Comparison of ENCODE assay signal across 25 cellular contexts in the genomic region with DNA sequence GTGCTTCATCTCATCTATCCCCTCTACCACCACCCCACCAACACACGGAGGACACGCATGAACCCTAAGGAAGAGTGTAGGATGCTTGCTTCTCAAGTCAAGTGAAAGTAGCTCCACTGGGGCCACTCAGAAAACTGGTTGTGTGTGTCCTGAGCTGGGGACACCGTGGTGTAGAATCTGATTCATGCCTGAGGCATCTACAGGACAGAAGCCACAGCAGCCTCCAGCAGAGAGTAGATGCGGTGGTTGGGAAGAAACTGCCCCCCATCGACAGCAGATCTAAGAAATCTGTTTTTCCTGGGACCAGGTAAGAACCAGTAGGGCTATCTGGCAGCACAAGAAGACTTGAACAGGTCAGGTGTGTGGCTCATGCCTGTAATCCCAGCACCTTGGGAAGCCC. TPM values are rescaled to one million over a fixed set of nuclear protein-coding genes. Genes with fewer than 3 reads are reported as not detected.
DNase-seq lines count a peak whose midpoint lies in the region; ATAC-seq, FAIRE-seq and TF ChIP-seq lines count a peak whose summit lies in the region.
"Had no signal": no experiment of that assay in that cellular context is flagged by ENCODE, and none has a peak within 500 bp of the region (broad histone marks: within the 10 kb centered on the region; RNA-seq: fewer than 3 reads in every experiment).

No MANE protein-coding gene starts in this region.

- in situ Hi-C loops in HepG2 (cut with HindIII; ENCODE audit: extremely low pct_ligation_motif_present, low pct_unique_long_range_greater_than_20kb): no loop called here

- no peak overlapping the region for H3K14ac ChIP-seq in trophoblast cell (ENCODE audit: low read length)

- H3K4me3 ChIP-seq in HepG2 (replicated peaks in 1 of 3; ENCODE audit: insufficient read depth in 1 of 3, low read depth in 2 of 3, low read length in 3 of 3) (no peak overlapping the region), right lobe of liver (no peak overlapping the region), trophoblast cell (ENCODE audit: low read depth, low read length) (no peak overlapping the region)
- H3K4me3 ChIP-seq: BLaER1, GM23248 had no signal

- no peak overlapping the region for H3K18ac ChIP-seq in trophoblast cell (ENCODE audit: low read length)

- BruUV-seq in HepG2 (replicated peaks; lab: Mats Ljungman, UMichigan): no TSS peak

- no peak overlapping the region for H4K91ac ChIP-seq in trophoblast cell (ENCODE audit: low read depth, low read length)

- H3K27me3 ChIP-seq in HepG2 (ENCODE audit: control insufficient read depth in 1 of 2, insufficient read depth in 2 of 2, low read length in 2 of 2) (no peaks in the 10 kb centered on the region), right lobe of liver (no peaks in the 10 kb centered on the region), trophoblast cell (ENCODE audit: insufficient read depth, low read length) (no peaks in the 10 kb centered on the region)
- H3K27me3 ChIP-seq: BLaER1 had no signal

- TF ChIP-seq RAD21 in HepG2 (CRISPR knock-in tag; IDR thresholded peaks at IDR 0.05): no peak

- POLR2A ChIA-PET in HepG2 (lab: Yijun Ruan, JAX): no interaction called here

- H3K79me2 ChIP-seq in HepG2 (ENCODE audit: insufficient read depth, low read length) (no peaks in the 10 kb centered on the region), trophoblast cell (ENCODE audit: control insufficient read depth, insufficient read depth, low read length, poor library complexity) (no peaks in the 10 kb centered on the region)

- 77% methylated on average over 5 of the region's 5 CpGs for WGBS in HepG2 (ENCODE audit: low lambda C conversion rate)
- WGBS in right lobe of liver (ENCODE audit: insufficient coverage, low coverage, low lambda C conversion rate, missing lambda C conversion rate): 83% methylated on average over 3 of the region's 5 CpGs
- no CpG with 5 or more reads among the region's 5 CpGs for WGBS in trophoblast cell (ENCODE audit: extremely low coverage, insufficient coverage, insufficient read length)

- no peaks in the 10 kb centered on the region for H3K36me3 ChIP-seq in HepG2 (replicated peaks in 1 of 2; ENCODE audit: control insufficient read depth in 1 of 2, insufficient read depth in 2 of 2, low read length in 2 of 2)
- no peaks in the 10 kb centered on the region for H3K36me3 ChIP-seq in right lobe of liver
- no peaks in the 10 kb centered on the region for H3K36me3 ChIP-seq in trophoblast cell (ENCODE audit: control insufficient read depth in 1 of 2, insufficient read depth in 2 of 2, low read length in 2 of 2)
- H3K36me3 ChIP-seq: BLaER1 had no signal

- H2BK5ac ChIP-seq in trophoblast cell (ENCODE audit: low read depth, low read length, poor library complexity): no peak overlapping the region

- no peak overlapping the region for H4K8ac ChIP-seq in trophoblast cell (ENCODE audit: low read depth, low read length)

- no peaks in the 10 kb centered on the region for H3K79me1 ChIP-seq in trophoblast cell (ENCODE audit: low read length)

- no peak for TF ChIP-seq CTCF in HepG2 (CRISPR knock-in tag; IDR thresholded peaks at IDR 0.05)
- no peak for TF ChIP-seq CTCF in right lobe of liver (IDR thresholded peaks at IDR 0.05)

- H4K20me1 ChIP-seq in HepG2 (ENCODE audit: insufficient read depth, low read length): no peaks in the 10 kb centered on the region
- H4K20me1 ChIP-seq: BLaER1 had no signal

- CTCF ChIA-PET in HepG2 (lab: Yijun Ruan, JAX; ENCODE audit: low intra/inter-chr PET ratio, low total read pairs): no interaction called here

- H3K27ac ChIP-seq in HepG2 (ENCODE audit: extremely low read length, insufficient read depth, low read length): no peak overlapping the region
- no peak overlapping the region for H3K27ac ChIP-seq in right lobe of liver
- no peak overlapping the region for H3K27ac ChIP-seq in trophoblast cell (ENCODE audit: low read depth, low read length)
- H3K27ac ChIP-seq: 22Rv1, BLaER1, C4-2B, GM23248 had no signal

- no peak overlapping the region for H2AK5ac ChIP-seq in trophoblast cell (ENCODE audit: low read length)

- no peak overlapping the region for H3K4ac ChIP-seq in trophoblast cell (ENCODE audit: low read depth, low read length)

- H2BK120ac ChIP-seq in trophoblast cell (ENCODE audit: insufficient read depth, low read length, poor library complexity): no peak overlapping the region

- no peak overlapping the region for H4K12ac ChIP-seq in trophoblast cell (ENCODE audit: low read depth, low read length)

- no peaks in the 10 kb centered on the region for H3K9me3 ChIP-seq in HepG2 (ENCODE audit: low read length)
- H3K9me3 ChIP-seq in right lobe of liver: no peaks in the 10 kb centered on the region
- peaks cover 2% of the 10 kb centered on the region for H3K9me3 ChIP-seq in trophoblast cell (ENCODE audit: insufficient read depth, low read depth, low read length)
- H3K9me3 ChIP-seq: BLaER1, Caco-2 had no signal

- no peak overlapping the region for H2AFZ ChIP-seq in HepG2 (ENCODE audit: low read length)
- no peak overlapping the region for H2AFZ ChIP-seq in trophoblast cell (ENCODE audit: insufficient read depth, low read length, poor library complexity)
- H2AFZ ChIP-seq: GM23248 had no signal

- no peak for TF ChIP-seq EP300 in HepG2 (IDR thresholded peaks at IDR 0.05; ENCODE audit: low read depth in 2 of 2, low read length in 2 of 2)
- no peak for TF ChIP-seq EP300 in HepG2 (CRISPR knock-in tag; IDR thresholded peaks at IDR 0.05; ENCODE audit: borderline replicate concordance)

- no peak overlapping the region for H3K9ac ChIP-seq in HepG2 (ENCODE audit: insufficient read depth, low read depth, low read length)
- peak overlapping the region; percentile 26 for H3K9ac ChIP-seq in trophoblast cell (ENCODE audit: low read length)
- H3K9ac ChIP-seq: BLaER1, GM23248 had no signal

- no peak for DNase-seq in HepG2 (ENCODE audit: low spot score)
- no peak for DNase-seq in right lobe of liver
- peak; percentile 34 for DNase-seq in RCC 7860 (ENCODE audit: low spot score)
- DNase-seq in astrocyte of the hippocampus (ENCODE audit: low read depth, low spot score): peak; percentile 15
- DNase-seq in trophoblast cell: peak in 1 of 2 donors; percentile 4
- DNase-seq in NCI-H2029 treated with DMSO at 0.1 percent for 48 hours (lab: John Stamatoyannopoulos, UW): no peak
- DNase-seq: Caco-2; CD4-positive, CD25-positive, alpha-beta regulatory T cell; CD8-positive, alpha-beta T cell; DMS153; DMS79; EL; GDM1; GM23248; H9; HFFc6 had no signal

- FAIRE-seq in HepG2 (lab: Jason Lieb, UNC) (no peak), RCC 7860 (lab: Jason Lieb, UNC) (no peak)
- FAIRE-seq: A204.1, GM12892 had no signal

- H3K4me2 ChIP-seq in HepG2 (ENCODE audit: low read depth, low read length) (no peak overlapping the region), trophoblast cell (ENCODE audit: low read length) (no peak overlapping the region)
- H3K4me2 ChIP-seq: BLaER1 had no signal

- intact Hi-C loops in HepG2 (cut with micrococcal nuclease; ENCODE audit: unreplicated experiment) (no loop called here), right lobe of liver (cut with DNase I) (no loop called here)

- H3K4me1 ChIP-seq in HepG2 (ENCODE audit: insufficient read depth, low read length) (peaks cover 16% of the 10 kb centered on the region), right lobe of liver (no peaks in the 10 kb centered on the region), trophoblast cell (ENCODE audit: control insufficient read depth in 1 of 2, insufficient read depth in 2 of 2, low read length in 2 of 2) (no peaks in the 10 kb centered on the region)
- H3K4me1 ChIP-seq: BLaER1 had no signal

- H3K23ac ChIP-seq in trophoblast cell (ENCODE audit: low read length): no peak overlapping the region

- no peak overlapping the region for H2BK12ac ChIP-seq in trophoblast cell (ENCODE audit: low read length)

- ATAC-seq in HepG2 (peak; percentile 27; the same call in 2 of the 3 replicates), right lobe of liver (no peak), HG03108 (IDR thresholded peaks at IDR 0.05; ENCODE audit: unreplicated experiment) (no peak), GM19351 (IDR thresholded peaks at IDR 0.05; ENCODE audit: unreplicated experiment) (no peak)
- ATAC-seq: CD8-positive, alpha-beta T cell had no signal

- no peak for TF ChIP-seq POLR2A in HepG2 (IDR thresholded peaks at IDR 0.05; ENCODE audit: insufficient read depth in 1 of 2, low read depth in 2 of 2, low read length in 2 of 2)
- no peak for TF ChIP-seq POLR2A in right lobe of liver (IDR thresholded peaks at IDR 0.05)

TF ChIP-seq in HepG2, 621 proteins besides CTCF, POLR2A, EP300 and RAD21 (continues in another document):
- TF ChIP-seq FOXK1 (CRISPR knock-in tag; IDR thresholded peaks at IDR 0.05; ENCODE audit: borderline replicate concordance, low read depth) (no peak), MAFK (conservative IDR thresholded peaks at IDR 0.05 in 1 of 2, IDR thresholded peaks at IDR 0.05 in 1 of 2; ENCODE audit: low read length in 2 of 2) (no peak)

RNA-seq across cellular contexts. Expression of a gene that starts 51.9 kb away (rescaled TPM):
- total RNA-seq in HepG2 (2016; rRNA removed; fragmentation: Illumina TruSeq; extraction: Trizol): 197 and 202 TPM in 2 replicates
- total RNA-seq in HepG2 (2016; cell fraction: cytosol; rRNA removed; fragmentation: Illumina TruSeq; extraction: Trizol; ENCODE audit: low read depth): 34.5 and 39.5 TPM in 2 replicates
- total RNA-seq in HepG2 (2016; cell fraction: insoluble cytoplasmic fraction; rRNA removed; fragmentation: Illumina TruSeq; extraction: Trizol): 175 and 198 TPM in 2 replicates
- 156 and 157 TPM in 2 replicates for total RNA-seq in HepG2 (2016; cell fraction: membrane; rRNA removed; fragmentation: Illumina TruSeq; extraction: Trizol)
- total RNA-seq in HepG2 (2016; cell fraction: nucleus; rRNA removed; fragmentation: Illumina TruSeq; extraction: Trizol): 187 and 216 TPM in 2 replicates
- polyA plus RNA-seq in HepG2 (2011; rRNA removed): 346 and 353 TPM in 2 replicates
- 266 and 275 TPM in 2 replicates for polyA plus RNA-seq in HepG2 (2011; cell fraction: cytosol; rRNA removed)
- polyA plus RNA-seq in HepG2 (2011; cell fraction: nucleus; rRNA removed): 442 and 465 TPM in 2 replicates
- polyA plus RNA-seq in HepG2 (2012): 217 and 233 TPM in 2 replicates
- 21.4 and 26.2 TPM in 2 replicates for polyA plus RNA-seq in HepG2 (2016; cell fraction: cytosol; fragmentation: Illumina TruSeq; extraction: Trizol; ENCODE audit: low read depth)
- polyA plus RNA-seq in HepG2 (2016; cell fraction: insoluble cytoplasmic fraction; fragmentation: Illumina TruSeq; extraction: Trizol; ENCODE audit: low read depth): 217 and 237 TPM in 2 replicates
- polyA plus RNA-seq in HepG2 (2016; cell fraction: membrane; fragmentation: Illumina TruSeq; extraction: Trizol; ENCODE audit: low read depth): 106 and 107 TPM in 2 replicates
- polyA plus RNA-seq in HepG2 (2016; cell fraction: nucleus; fragmentation: Illumina TruSeq; extraction: Trizol; ENCODE audit: insufficient read depth, low read depth): 258 and 265 TPM in 2 replicates
- 1.0 and 1,188 TPM in 2 replicates for polyA minus RNA-seq in HepG2 (2011; rRNA and poly(A)+ RNA removed; ENCODE audit: low replicate concordance)
- 240 and 275 TPM in 2 replicates for polyA minus RNA-seq in HepG2 (2011; cell fraction: cytosol; rRNA and poly(A)+ RNA removed)
- 508 and 622 TPM in 2 replicates for polyA minus RNA-seq in HepG2 (2011; cell fraction: nucleus; rRNA and poly(A)+ RNA removed)
- total RNA-seq in right lobe of liver: 10 to 100 TPM; 16.4 to 96.9 (median 42.6) TPM
- polyA plus RNA-seq in trophoblast cell (2013): 0.01 and 0.03 TPM in 2 replicates
- total RNA-seq: B cell, GM23248, HFFc6 had no signal
- polyA plus RNA-seq: AG04450 had no signal

Comparison
In these comparisons a context has a peak if more than half of its experiments do, and no peak if none do; other contexts are left out.
1. DNase-seq: peak in RCC 7860 (single experiment) and astrocyte of the hippocampus (single experiment); none in HepG2 (single experiment), right lobe of liver (0 of 3) and NCI-H2029 treated with DMSO at 0.1 percent for 48 hours (single experiment).